3 cellular contexts compared by ENCODE assay signal in genomic region chr17:82645516-82645915, GRCh38.
TF ChIP-seq lines count a peak whose summit lies in the region.

No MANE protein-coding gene starts in this region.

TF ChIP-seq in SK-N-SH, 30 proteins besides CTCF, POLR2A, EP300 and RAD21 (continued from another document):
- TF ChIP-seq PBX3 (IDR thresholded peaks at IDR 0.05), result peak; percentile 23; the same call in 1 of the 2 replicates
- TF ChIP-seq NRF1 (IDR thresholded peaks at IDR 0.05; ENCODE audit: low read depth, low read length), result no peak

TF ChIP-seq in SK-N-SH treated with all-trans-retinoic acid at 6 μM for 48 hours, 23 proteins besides CTCF, POLR2A, EP300 and RAD21 (continued from another document):
- TF ChIP-seq ARNTL (CRISPR knock-in tag; IDR thresholded peaks at IDR 0.05; ENCODE audit: borderline replicate concordance, low read depth) (no peak), BACH2 (CRISPR knock-in tag; IDR thresholded peaks at IDR 0.05; ENCODE audit: borderline replicate concordance) (no peak), POU6F1 (CRISPR knock-in tag; IDR thresholded peaks at IDR 0.05; ENCODE audit: borderline replicate concordance, low read depth) (no peak), ZNF8 (CRISPR knock-in tag; IDR thresholded peaks at IDR 0.05) (no peak), ISL1 (CRISPR knock-in tag; IDR thresholded peaks at IDR 0.05) (no peak), SNAI2 (CRISPR knock-in tag; IDR thresholded peaks at IDR 0.05) (no peak), CSDC2 (CRISPR knock-in tag; IDR thresholded peaks at IDR 0.05) (no peak), ZNF70 (CRISPR knock-in tag; IDR thresholded peaks at IDR 0.05) (no peak), ZC3H10 (CRISPR knock-in tag; IDR thresholded peaks at IDR 0.05) (no peak), ZNF565 (CRISPR knock-in tag; conservative IDR thresholded peaks at IDR 0.05; ENCODE audit: low read depth) (no peak)
- TF ChIP-seq, protein P1, sequence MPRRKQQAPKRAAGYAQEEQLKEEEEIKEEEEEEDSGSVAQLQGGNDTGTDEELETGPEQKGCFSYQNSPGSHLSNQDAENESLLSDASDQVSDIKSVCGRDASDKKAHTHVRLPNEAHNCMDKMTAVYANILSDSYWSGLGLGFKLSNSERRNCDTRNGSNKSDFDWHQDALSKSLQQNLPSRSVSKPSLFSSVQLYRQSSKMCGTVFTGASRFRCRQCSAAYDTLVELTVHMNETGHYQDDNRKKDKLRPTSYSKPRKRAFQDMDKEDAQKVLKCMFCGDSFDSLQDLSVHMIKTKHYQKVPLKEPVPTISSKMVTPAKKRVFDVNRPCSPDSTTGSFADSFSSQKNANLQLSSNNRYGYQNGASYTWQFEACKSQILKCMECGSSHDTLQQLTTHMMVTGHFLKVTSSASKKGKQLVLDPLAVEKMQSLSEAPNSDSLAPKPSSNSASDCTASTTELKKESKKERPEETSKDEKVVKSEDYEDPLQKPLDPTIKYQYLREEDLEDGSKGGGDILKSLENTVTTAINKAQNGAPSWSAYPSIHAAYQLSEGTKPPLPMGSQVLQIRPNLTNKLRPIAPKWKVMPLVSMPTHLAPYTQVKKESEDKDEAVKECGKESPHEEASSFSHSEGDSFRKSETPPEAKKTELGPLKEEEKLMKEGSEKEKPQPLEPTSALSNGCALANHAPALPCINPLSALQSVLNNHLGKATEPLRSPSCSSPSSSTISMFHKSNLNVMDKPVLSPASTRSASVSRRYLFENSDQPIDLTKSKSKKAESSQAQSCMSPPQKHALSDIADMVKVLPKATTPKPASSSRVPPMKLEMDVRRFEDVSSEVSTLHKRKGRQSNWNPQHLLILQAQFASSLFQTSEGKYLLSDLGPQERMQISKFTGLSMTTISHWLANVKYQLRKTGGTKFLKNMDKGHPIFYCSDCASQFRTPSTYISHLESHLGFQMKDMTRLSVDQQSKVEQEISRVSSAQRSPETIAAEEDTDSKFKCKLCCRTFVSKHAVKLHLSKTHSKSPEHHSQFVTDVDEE (CRISPR knock-in tag; IDR thresholded peaks at IDR 0.05), result no peak
- TF ChIP-seq, protein P2, sequence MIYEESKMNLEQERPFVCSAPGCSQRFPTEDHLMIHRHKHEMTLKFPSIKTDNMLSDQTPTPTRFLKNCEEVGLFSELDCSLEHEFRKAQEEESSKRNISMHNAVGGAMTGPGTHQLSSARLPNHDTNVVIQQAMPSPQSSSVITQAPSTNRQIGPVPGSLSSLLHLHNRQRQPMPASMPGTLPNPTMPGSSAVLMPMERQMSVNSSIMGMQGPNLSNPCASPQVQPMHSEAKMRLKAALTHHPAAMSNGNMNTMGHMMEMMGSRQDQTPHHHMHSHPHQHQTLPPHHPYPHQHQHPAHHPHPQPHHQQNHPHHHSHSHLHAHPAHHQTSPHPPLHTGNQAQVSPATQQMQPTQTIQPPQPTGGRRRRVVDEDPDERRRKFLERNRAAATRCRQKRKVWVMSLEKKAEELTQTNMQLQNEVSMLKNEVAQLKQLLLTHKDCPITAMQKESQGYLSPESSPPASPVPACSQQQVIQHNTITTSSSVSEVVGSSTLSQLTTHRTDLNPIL (CRISPR knock-in tag; IDR thresholded peaks at IDR 0.05; ENCODE audit: low read depth), result no peak

TF ChIP-seq in GM12878, 131 proteins besides CTCF, POLR2A, EP300 and RAD21 (continued from another document):
- TF ChIP-seq ZNF592 (IDR thresholded peaks at IDR 0.05) (no peak), MEF2A (IDR thresholded peaks at IDR 0.05; ENCODE audit: insufficient read depth, low read depth, low read length) (no peak), ZNF687 (IDR thresholded peaks at IDR 0.05) (no peak), CREB1 (IDR thresholded peaks at IDR 0.05; ENCODE audit: low read depth) (no peak), NKRF (conservative IDR thresholded peaks at IDR 0.05) (no peak), MLLT1 (IDR thresholded peaks at IDR 0.05) (no peak), PAX8 (IDR thresholded peaks at IDR 0.05) (no peak), ZZZ3 (IDR thresholded peaks at IDR 0.05; ENCODE audit: control insufficient read depth, insufficient read length, low read depth) (no peak), TARDBP (IDR thresholded peaks at IDR 0.05; ENCODE audit: borderline replicate concordance) (no peak), ZNF384 (IDR thresholded peaks at IDR 0.05; ENCODE audit: borderline replicate concordance, low read depth, low read length) (no peak), SIN3A (IDR thresholded peaks at IDR 0.05; ENCODE audit: low read depth, low read length) (no peak), CBFB (IDR thresholded peaks at IDR 0.05; ENCODE audit: low read depth) (no peak), E2F4 (IDR thresholded peaks at IDR 0.05; ENCODE audit: low read depth, low read length) (no peak), NFXL1 (IDR thresholded peaks at IDR 0.05; ENCODE audit: borderline replicate concordance) (no peak), EGR1 (IDR thresholded peaks at IDR 0.05; ENCODE audit: borderline replicate concordance in 1 of 2, low read depth in 2 of 2, low read length in 2 of 2) (no peak), NR2C1 (IDR thresholded peaks at IDR 0.05) (no peak)
- TF ChIP-seq, protein P3, sequence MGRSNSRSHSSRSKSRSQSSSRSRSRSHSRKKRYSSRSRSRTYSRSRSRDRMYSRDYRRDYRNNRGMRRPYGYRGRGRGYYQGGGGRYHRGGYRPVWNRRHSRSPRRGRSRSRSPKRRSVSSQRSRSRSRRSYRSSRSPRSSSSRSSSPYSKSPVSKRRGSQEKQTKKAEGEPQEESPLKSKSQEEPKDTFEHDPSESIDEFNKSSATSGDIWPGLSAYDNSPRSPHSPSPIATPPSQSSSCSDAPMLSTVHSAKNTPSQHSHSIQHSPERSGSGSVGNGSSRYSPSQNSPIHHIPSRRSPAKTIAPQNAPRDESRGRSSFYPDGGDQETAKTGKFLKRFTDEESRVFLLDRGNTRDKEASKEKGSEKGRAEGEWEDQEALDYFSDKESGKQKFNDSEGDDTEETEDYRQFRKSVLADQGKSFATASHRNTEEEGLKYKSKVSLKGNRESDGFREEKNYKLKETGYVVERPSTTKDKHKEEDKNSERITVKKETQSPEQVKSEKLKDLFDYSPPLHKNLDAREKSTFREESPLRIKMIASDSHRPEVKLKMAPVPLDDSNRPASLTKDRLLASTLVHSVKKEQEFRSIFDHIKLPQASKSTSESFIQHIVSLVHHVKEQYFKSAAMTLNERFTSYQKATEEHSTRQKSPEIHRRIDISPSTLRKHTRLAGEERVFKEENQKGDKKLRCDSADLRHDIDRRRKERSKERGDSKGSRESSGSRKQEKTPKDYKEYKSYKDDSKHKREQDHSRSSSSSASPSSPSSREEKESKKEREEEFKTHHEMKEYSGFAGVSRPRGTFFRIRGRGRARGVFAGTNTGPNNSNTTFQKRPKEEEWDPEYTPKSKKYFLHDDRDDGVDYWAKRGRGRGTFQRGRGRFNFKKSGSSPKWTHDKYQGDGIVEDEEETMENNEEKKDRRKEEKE (IDR thresholded peaks at IDR 0.05), result no peak
- TF ChIP-seq, protein P4, sequence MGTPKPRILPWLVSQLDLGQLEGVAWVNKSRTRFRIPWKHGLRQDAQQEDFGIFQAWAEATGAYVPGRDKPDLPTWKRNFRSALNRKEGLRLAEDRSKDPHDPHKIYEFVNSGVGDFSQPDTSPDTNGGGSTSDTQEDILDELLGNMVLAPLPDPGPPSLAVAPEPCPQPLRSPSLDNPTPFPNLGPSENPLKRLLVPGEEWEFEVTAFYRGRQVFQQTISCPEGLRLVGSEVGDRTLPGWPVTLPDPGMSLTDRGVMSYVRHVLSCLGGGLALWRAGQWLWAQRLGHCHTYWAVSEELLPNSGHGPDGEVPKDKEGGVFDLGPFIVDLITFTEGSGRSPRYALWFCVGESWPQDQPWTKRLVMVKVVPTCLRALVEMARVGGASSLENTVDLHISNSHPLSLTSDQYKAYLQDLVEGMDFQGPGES (IDR thresholded peaks at IDR 0.05), result no peak
